In the genomic region with DNA sequence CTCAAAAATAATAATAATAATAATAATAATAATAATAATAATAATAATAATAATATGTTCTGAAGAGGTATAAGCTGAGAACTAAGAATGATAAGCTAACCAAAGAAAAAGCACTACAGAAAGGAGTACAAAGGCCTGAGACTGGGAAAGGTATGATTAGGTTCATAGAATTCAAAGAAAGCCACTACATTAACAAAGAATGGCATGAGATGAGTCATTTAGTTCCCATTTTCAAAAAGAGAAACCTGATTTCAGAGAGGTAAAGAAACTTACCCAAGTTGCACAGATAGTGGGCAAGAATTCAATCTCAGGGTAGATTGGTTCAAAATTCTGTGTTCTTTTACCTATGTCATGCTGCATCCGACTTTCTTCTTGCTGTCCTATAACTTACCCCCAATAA, we compare ENCODE assay signal across 21 cellular contexts.
"Had no signal": no experiment of that assay in that cellular context is flagged by ENCODE, and none has a peak within 500 bp of the region (broad histone marks: within the 10 kb centered on the region; RNA-seq: fewer than 3 reads in every experiment).

No MANE protein-coding gene starts in this region.

- H3K4me3 ChIP-seq: colonic mucosa, left ventricle myocardium inferior, lower lobe of right lung, tibial artery, upper lobe of left lung, uterus had no signal

- ATAC-seq: foreskin keratinocyte, left cardiac atrium, lower lobe of right lung, right cardiac atrium had no signal

- H3K9me3 Mint-ChIP-seq: endodermal cell, immature natural killer cell, naive B cell, nephron had no signal

- H3K27ac Mint-ChIP-seq: endodermal cell, immature natural killer cell, naive B cell, nephron had no signal

- H3K27ac ChIP-seq: colonic mucosa, foreskin keratinocyte, left ventricle myocardium inferior, lower lobe of right lung, neutrophil, upper lobe of left lung had no signal

- H3K4me1 ChIP-seq: colonic mucosa, uterus had no signal

- H3K4me1 Mint-ChIP-seq: endodermal cell, immature natural killer cell, naive B cell had no signal

- H3K4me3 Mint-ChIP-seq: endodermal cell, immature natural killer cell, naive B cell, nephron had no signal

- H3K27me3 ChIP-seq: colonic mucosa, foreskin keratinocyte, neutrophil, tibial artery, upper lobe of left lung, uterus had no signal

- H3K9me3 ChIP-seq: colonic mucosa, left ventricle myocardium inferior, lower lobe of right lung, neutrophil, tibial artery, upper lobe of left lung, uterus had no signal

- H3K36me3 Mint-ChIP-seq: immature natural killer cell, naive B cell had no signal

- DNase-seq: colonic mucosa; effector CD4-positive, alpha-beta T cell; endodermal cell; erythroblast; immature natural killer cell; left cardiac atrium; left ventricle myocardium inferior; lower lobe of right lung; mesenchymal stem cell; naive B cell; posterior cingulate gyrus; right cardiac atrium; small intestine; stimulated activated CD4-positive, alpha-beta T cell treated with anti-CD3 and anti-CD28 coated beads, Interleukin-12 subunit alpha, Interleukin-12 subunit beta, amount 100 ng/mL, for 4 hours; stimulated activated naive CD4-positive, alpha-beta T cell treated with Interleukin-2 at 50 U/mL for 16 hours; tibial artery; upper lobe of left lung; uterus had no signal

- H3K36me3 ChIP-seq: colonic mucosa, left ventricle myocardium inferior, lower lobe of right lung, neutrophil, tibial artery, upper lobe of left lung, uterus had no signal
